Comparison of ENCODE assay signal across 8 cellular contexts in genomic region chr4:180665994-180666818, GRCh38.
A peak's percentile ranks its signal among the peaks of the same experiment; 100 is the strongest.
DNase-seq lines count a peak whose midpoint lies in the region; TF ChIP-seq lines count a peak whose summit lies in the region.

No MANE protein-coding gene starts in this region.

- no peaks in the 10 kb centered on the region for H3K9me3 Mint-ChIP-seq in osteocyte (ENCODE audit: unreplicated experiment)

- no peaks in the 10 kb centered on the region for H3K9me3 ChIP-seq in HAP-1

- DNase-seq in AG08395 (ENCODE audit: low spot score) (peak; percentile 31), GM10248 (ENCODE audit: extremely low spot score) (peak; percentile 48), HAP-1 (ENCODE audit: low spot score in 2 of 2) (peak; percentile 76 to 77), RKO (ENCODE audit: low spot score) (peak; percentile 76), erythroblast (lab: John Stamatoyannopoulos, UW) (peak; percentile 34 to 61), osteocyte (ENCODE audit: extremely low spot score, unreplicated experiment) (no peak)
- no peak for DNase-seq in activated CD4-positive, CD25-positive, alpha-beta regulatory T cell (lab: John Stamatoyannopoulos, UW)

- H3K9ac ChIP-seq in KMS-11: peak overlapping the region; percentile 65

- peak overlapping the region; percentile 89 for H3K4me2 ChIP-seq in KMS-11

- peak overlapping the region; percentile 56 for H2AFZ ChIP-seq in KMS-11 (ENCODE audit: low read depth)

- H3K36me3 ChIP-seq in HAP-1 (replicated peaks) (no peaks in the 10 kb centered on the region), KMS-11 (ENCODE audit: insufficient read depth) (no peaks in the 10 kb centered on the region)

- H3K4me3 ChIP-seq in HAP-1: no peak overlapping the region
- H3K4me3 ChIP-seq in KMS-11 (IDR thresholded peaks at IDR 0.05; ENCODE audit: insufficient read depth, low read depth, low read length): no peak overlapping the region

- H3K27me3 Mint-ChIP-seq in osteocyte (ENCODE audit: unreplicated experiment): no peaks in the 10 kb centered on the region

- POLR2A ChIA-PET in GM10248 (lab: Yijun Ruan, JAX): no interaction called here

- TF ChIP-seq CTCF in GM10248 (IDR thresholded peaks at IDR 0.05; ENCODE audit: control extremely low read depth, extremely low read depth, low read depth, missing control alignments): peak; percentile 66
- TF ChIP-seq CTCF in KMS-11 (conservative IDR thresholded peaks at IDR 0.05; ENCODE audit: low read depth, low read length): peak; percentile 94
- peak; percentile 67 for TF ChIP-seq CTCF in osteocyte (IDR thresholded peaks at IDR 0.05)

- no peak overlapping the region for H3K4me3 Mint-ChIP-seq in osteocyte (ENCODE audit: unreplicated experiment)

- CTCF ChIA-PET in GM10248 (lab: Yijun Ruan, JAX): interaction anchor here (1.0 to 5.0 kb wide), 13 partner anchors 8 to 859 kb away, joined by 3 to 48 read pairs (median 4); no protein-coding TSS in a partner anchor

- in situ Hi-C loops in HAP-1 (cut with MboI; ENCODE audit: low sequenced_read_pairs): loop anchor here (25.0 kb wide), 4 partner anchors 296 to 871 kb away; no protein-coding TSS in a partner anchor

- H3K4me1 ChIP-seq in HAP-1 (no peaks in the 10 kb centered on the region; the same call in 1 of the 2 replicates), KMS-11 (ENCODE audit: low read depth, poor library complexity, severe bottlenecking) (peaks cover 49% of the 10 kb centered on the region)

- peaks cover 3% of the 10 kb centered on the region for H3K4me1 Mint-ChIP-seq in osteocyte (ENCODE audit: unreplicated experiment)

- H3K27ac ChIP-seq in KMS-11: peak overlapping the region; percentile 80

- no peak overlapping the region for H3K27ac Mint-ChIP-seq in osteocyte (ENCODE audit: unreplicated experiment)

- TF ChIP-seq POLR2A in erythroblast (IDR thresholded peaks at IDR 0.05; ENCODE audit: low read length): no peak

- no peaks in the 10 kb centered on the region for H3K79me2 ChIP-seq in KMS-11 (ENCODE audit: insufficient read depth, low read depth)

- no peaks in the 10 kb centered on the region for H3K27me3 ChIP-seq in HAP-1 (ENCODE audit: low read depth)
- no peaks in the 10 kb centered on the region for H3K27me3 ChIP-seq in KMS-11 (ENCODE audit: insufficient read depth, low read depth)

- H3K36me3 Mint-ChIP-seq in osteocyte (ENCODE audit: unreplicated experiment): no peaks in the 10 kb centered on the region

- no peaks in the 10 kb centered on the region for H4K20me1 ChIP-seq in KMS-11 (ENCODE audit: insufficient read depth)

Comparison
In these comparisons a context has a peak if more than half of its experiments do, and no peak if none do; other contexts are left out.
1. DNase-seq: peak in AG08395 (single experiment), GM10248 (single experiment), HAP-1 (2 of 2), RKO (single experiment) and erythroblast (2 of 2); none in osteocyte (single experiment) and activated CD4-positive, CD25-positive, alpha-beta regulatory T cell (0 of 4).
2. Peak in every context shown above with its lines, with median percentiles within 50 percentile points of each other: CTCF ChIP-seq.